Comparison of ENCODE assay signal across 8 cellular contexts in the genomic region with DNA sequence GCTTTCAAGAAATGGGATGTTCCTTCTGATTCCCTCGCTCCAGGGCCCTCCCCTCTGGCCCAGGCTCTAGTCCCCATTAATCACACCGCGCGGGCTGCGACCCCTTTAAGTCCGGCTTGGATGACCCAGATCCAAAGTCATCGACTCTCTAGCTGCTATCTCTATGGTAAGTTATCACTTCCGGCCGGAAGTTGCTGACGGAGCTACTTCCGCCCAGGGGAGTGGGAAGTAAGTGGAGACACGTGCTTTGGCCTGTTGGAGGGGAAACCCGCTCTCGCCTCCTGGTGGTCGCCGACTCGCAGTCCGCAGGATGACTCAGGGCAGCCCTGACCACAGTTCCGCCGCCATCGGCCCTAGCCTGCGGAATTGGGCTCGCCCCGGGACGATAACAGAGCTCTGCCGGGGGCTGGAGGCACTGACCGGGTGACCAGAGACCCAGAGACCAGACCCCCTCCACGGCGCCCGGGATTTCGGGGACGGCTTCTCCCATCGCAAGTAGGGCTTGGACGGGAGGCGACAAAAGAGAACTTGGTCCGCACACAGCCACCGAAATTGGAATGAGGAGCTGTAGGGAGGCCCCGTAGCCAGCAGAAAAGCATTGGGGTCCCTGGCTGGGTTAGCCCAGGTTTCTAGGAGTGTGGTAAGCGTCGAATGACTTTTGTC. TPM values are rescaled to one million over a fixed set of nuclear protein-coding genes. Genes with fewer than 3 reads are reported as not detected.
DNase-seq lines count a peak whose midpoint lies in the region; ATAC-seq, FAIRE-seq and TF ChIP-seq lines count a peak whose summit lies in the region.

No MANE protein-coding gene starts in this region.

- peaks cover 37% of the 10 kb centered on the region for H3K79me2 ChIP-seq in astrocyte (ENCODE audit: insufficient read depth, low read length)
- peaks cover 20% of the 10 kb centered on the region for H3K79me2 ChIP-seq in hepatocyte

- H4K20me1 ChIP-seq in astrocyte (ENCODE audit: insufficient read depth, low read length), result peaks cover 5% of the 10 kb centered on the region
- H4K20me1 ChIP-seq in hepatocyte (ENCODE audit: insufficient read depth, poor library complexity, severe bottlenecking), result no peaks in the 10 kb centered on the region

- H3K4me2 ChIP-seq in astrocyte (ENCODE audit: low read length), result peak overlapping the region; percentile 95
- peak overlapping the region; percentile 79 for H3K4me2 ChIP-seq in hepatocyte

- H3K27ac Mint-ChIP-seq in T-helper 2 cell treated with Interferon-gamma antibody and Interleukin-4, amounts not matched to agents 5 μg/mL and 100 μg/mL, for 36 hours, result peak overlapping the region; percentile 99
- H3K27ac Mint-ChIP-seq in astrocyte (ENCODE audit: unreplicated experiment), result peak overlapping the region; percentile 77

- no peaks in the 10 kb centered on the region for H3K9me2 ChIP-seq in hepatocyte (replicated peaks; ENCODE audit: insufficient read depth)

- H3K27me3 ChIP-seq in astrocyte (ENCODE audit: insufficient read depth, low read length) (no peaks in the 10 kb centered on the region), hepatocyte (no peaks in the 10 kb centered on the region)

- H3K4me1 ChIP-seq in astrocyte (ENCODE audit: insufficient read depth, low read length), result peaks cover 17% of the 10 kb centered on the region
- H3K4me1 ChIP-seq in hepatocyte (ENCODE audit: insufficient read depth), result no peaks in the 10 kb centered on the region

- H3K36me3 Mint-ChIP-seq in T-helper 2 cell treated with Interferon-gamma antibody and Interleukin-4, amounts not matched to agents 5 μg/mL and 100 μg/mL, for 36 hours (ENCODE audit: low read depth), result peaks cover 43% of the 10 kb centered on the region
- H3K36me3 Mint-ChIP-seq in astrocyte (ENCODE audit: low read depth, unreplicated experiment), result peaks cover 9% of the 10 kb centered on the region

- ATAC-seq in GM18505 (IDR thresholded peaks at IDR 0.05; ENCODE audit: unreplicated experiment), result peak; percentile 80
- peak; percentile 82 for ATAC-seq in HG02970 (IDR thresholded peaks at IDR 0.05; ENCODE audit: low FRiP score, unreplicated experiment)
- ATAC-seq in HG03025 (IDR thresholded peaks at IDR 0.05; ENCODE audit: low FRiP score, unreplicated experiment), result no peak

- no peak for FAIRE-seq in astrocyte (lab: Jason Lieb, UNC)

- 7% methylated on average over 33 of the region's 40 CpGs for WGBS in hepatocyte (ENCODE audit: low lambda C conversion rate, missing lambda C conversion rate)

- DNase-seq in NCI-H187 treated with DMSO at 0.1 percent for 48 hours (lab: John Stamatoyannopoulos, UW) (peak; percentile 69), astrocyte (ENCODE audit: low read depth) (peak; percentile 96), hepatocyte (ENCODE audit: low spot score) (peak; percentile 94), renal cortical epithelial cell (ENCODE audit: low read depth) (peak; percentile 96)
- DNase-seq in T-helper 2 cell treated with Interferon-gamma antibody and Interleukin-4, amounts not matched to agents 5 μg/mL and 100 μg/mL, for 36 hours (ENCODE audit: low spot score), result peak; percentile 88

- H3K4me3 Mint-ChIP-seq in T-helper 2 cell treated with Interferon-gamma antibody and Interleukin-4, amounts not matched to agents 5 μg/mL and 100 μg/mL, for 36 hours, result peak overlapping the region; percentile 98
- peak overlapping the region; percentile 95 for H3K4me3 Mint-ChIP-seq in astrocyte (ENCODE audit: unreplicated experiment)

- H3K27ac ChIP-seq in astrocyte (ENCODE audit: low read depth, low read length), result peak overlapping the region; percentile 92
- H3K27ac ChIP-seq in hepatocyte, result peak overlapping the region; percentile 90

- no peaks in the 10 kb centered on the region for H3K9me3 ChIP-seq in astrocyte (ENCODE audit: insufficient read depth, low read depth, low read length)
- no peaks in the 10 kb centered on the region for H3K9me3 ChIP-seq in hepatocyte (ENCODE audit: low read depth)

- H3K9ac ChIP-seq in astrocyte (ENCODE audit: low read length), result peak overlapping the region; percentile 95

- peak overlapping the region; percentile 74 for H2AFZ ChIP-seq in astrocyte (ENCODE audit: low read depth, low read length)
- H2AFZ ChIP-seq in hepatocyte, result peak overlapping the region; percentile 83

- TF ChIP-seq POLR2A in GM18505 (IDR thresholded peaks at IDR 0.05; ENCODE audit: borderline replicate concordance, extremely low read depth, insufficient read depth, insufficient read length), result peak; percentile 83

- no peaks in the 10 kb centered on the region for H3K9me3 Mint-ChIP-seq in T-helper 2 cell treated with Interferon-gamma antibody and Interleukin-4, amounts not matched to agents 5 μg/mL and 100 μg/mL, for 36 hours
- no peaks in the 10 kb centered on the region for H3K9me3 Mint-ChIP-seq in astrocyte (ENCODE audit: unreplicated experiment)

- H3K4me3 ChIP-seq in astrocyte (ENCODE audit: insufficient read depth, low read depth, low read length) (peak overlapping the region; percentile 79), hepatocyte (peak overlapping the region; percentile 39)

- TF ChIP-seq CTCF in astrocyte (IDR thresholded peaks at IDR 0.05; ENCODE audit: insufficient read depth, low read depth, low read length) (peak; percentile 60), hepatocyte (IDR thresholded peaks at IDR 0.05; ENCODE audit: poor library complexity) (peak; percentile 66)

- no peaks in the 10 kb centered on the region for H3K27me3 Mint-ChIP-seq in T-helper 2 cell treated with Interferon-gamma antibody and Interleukin-4, amounts not matched to agents 5 μg/mL and 100 μg/mL, for 36 hours (ENCODE audit: low read depth)
- peaks cover 4% of the 10 kb centered on the region for H3K27me3 Mint-ChIP-seq in astrocyte (ENCODE audit: low read depth, unreplicated experiment)

- peaks cover 13% of the 10 kb centered on the region for H3K36me3 ChIP-seq in astrocyte (ENCODE audit: insufficient read depth, low read length)
- H3K36me3 ChIP-seq in hepatocyte (replicated peaks; ENCODE audit: insufficient read depth, low read depth), result no peaks in the 10 kb centered on the region

- H3K4me1 Mint-ChIP-seq in T-helper 2 cell treated with Interferon-gamma antibody and Interleukin-4, amounts not matched to agents 5 μg/mL and 100 μg/mL, for 36 hours (ENCODE audit: low read depth), result peaks cover 30% of the 10 kb centered on the region
- H3K4me1 Mint-ChIP-seq in astrocyte (ENCODE audit: low read depth, unreplicated experiment), result peaks cover 8% of the 10 kb centered on the region

RNA-seq across cellular contexts. Expression of a gene that starts 52.2 kb away (rescaled TPM):
- total RNA-seq in astrocyte (86.7 and 93.2 TPM in 2 replicates), hepatocyte (35.3 and 52.9 TPM in 2 replicates), renal cortical epithelial cell (49.1 and 112 TPM in 2 replicates)
- polyA plus RNA-seq in hepatocyte, result 70.8 and 71.4 TPM in 2 replicates
